24 cellular contexts compared by ENCODE assay signal in the genomic region with DNA sequence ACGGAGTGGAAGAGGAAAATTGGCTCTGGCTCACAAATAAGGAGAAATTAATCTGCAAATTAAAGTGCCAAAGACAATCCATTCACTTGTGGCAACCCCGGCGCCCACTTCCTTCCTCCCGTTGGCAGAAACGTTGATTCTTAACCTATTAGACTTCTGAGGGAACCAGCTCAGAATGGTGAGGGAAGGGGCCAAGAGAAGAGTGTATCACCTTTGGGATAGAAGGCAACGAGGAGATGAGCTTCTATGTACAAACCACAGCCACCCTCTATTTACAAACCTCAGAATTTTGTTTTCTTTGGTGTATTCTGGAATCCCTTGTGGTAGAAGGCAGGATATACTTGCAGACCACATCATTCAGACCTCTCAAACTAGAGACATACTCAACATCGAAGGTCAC. TPM values are rescaled to one million over a fixed set of nuclear protein-coding genes. Genes with fewer than 3 reads are reported as not detected.
DNase-seq lines count a peak whose midpoint lies in the region; ATAC-seq, FAIRE-seq and TF ChIP-seq lines count a peak whose summit lies in the region.
"Had no signal": no experiment of that assay in that cellular context is flagged by ENCODE, and none has a peak within 500 bp of the region (broad histone marks: within the 10 kb centered on the region; RNA-seq: fewer than 3 reads in every experiment).

No MANE protein-coding gene starts in this region.

- ATAC-seq in activated naive CD8-positive, alpha-beta T cell treated with anti-CD3 and anti-CD28 coated beads, Interleukin-2, amount 10 ng/mL, durations not matched to agents 7 days and 5 days (ENCODE audit: low read depth), result no peak
- no peak for ATAC-seq in activated naive CD8-positive, alpha-beta T cell treated with anti-CD3 and anti-CD28 coated beads, Interleukin-2, amount 50 U/mL, for 24 hours
- no peak for ATAC-seq in stimulated activated naive CD8-positive, alpha-beta T cell treated with anti-CD3 and anti-CD28 coated beads, Interleukin-15, amount 100 ng/mL, for 72 hours

- H3K27me3 ChIP-seq in suprapubic skin, result no peaks in the 10 kb centered on the region
- H3K27me3 ChIP-seq: SJCRH30 had no signal

- POLR2A ChIA-PET in activated naive CD8-positive, alpha-beta T cell treated with anti-CD3 and anti-CD28 coated beads, Interleukin-2, amount 10 ng/mL, durations not matched to agents 7 days and 5 days (lab: Charles Lee), result no interaction called here

- no peaks in the 10 kb centered on the region for H3K36me3 Mint-ChIP-seq in activated naive CD8-positive, alpha-beta T cell treated with anti-CD3 and anti-CD28 coated beads, Interleukin-2, amount 10 ng/mL, durations not matched to agents 7 days and 5 days
- H3K36me3 Mint-ChIP-seq in activated naive CD8-positive, alpha-beta T cell treated with anti-CD3 and anti-CD28 coated beads, Interleukin-2, amount 50 U/mL, for 24 hours (ENCODE audit: low read depth), result no peaks in the 10 kb centered on the region
- H3K36me3 Mint-ChIP-seq: CD4-positive, CD25-positive, alpha-beta regulatory T cell; IgD-negative memory B cell had no signal

- no peaks in the 10 kb centered on the region for H3K9me3 Mint-ChIP-seq in activated naive CD8-positive, alpha-beta T cell treated with anti-CD3 and anti-CD28 coated beads, Interleukin-2, amount 10 ng/mL, durations not matched to agents 7 days and 5 days
- H3K9me3 Mint-ChIP-seq in activated naive CD8-positive, alpha-beta T cell treated with anti-CD3 and anti-CD28 coated beads, Interleukin-2, amount 50 U/mL, for 24 hours, result no peaks in the 10 kb centered on the region
- H3K9me3 Mint-ChIP-seq in stimulated activated naive CD8-positive, alpha-beta T cell treated with anti-CD3 and anti-CD28 coated beads, Interleukin-15, amount 100 ng/mL, for 72 hours, result no peaks in the 10 kb centered on the region
- H3K9me3 Mint-ChIP-seq: IgD-negative memory B cell had no signal

- no peak for FAIRE-seq in kidney (lab: Jason Lieb, UNC)
- FAIRE-seq: GM19239 had no signal

- no peak overlapping the region for H3K27ac ChIP-seq in kidney (ENCODE audit: low read depth in 2 of 2, low read length in 2 of 2)
- no peak overlapping the region for H3K27ac ChIP-seq in suprapubic skin
- H3K27ac ChIP-seq: GM23248 had no signal

- H3K27ac Mint-ChIP-seq in activated naive CD8-positive, alpha-beta T cell treated with anti-CD3 and anti-CD28 coated beads, Interleukin-2, amount 10 ng/mL, durations not matched to agents 7 days and 5 days, result no peak overlapping the region
- no peak overlapping the region for H3K27ac Mint-ChIP-seq in activated naive CD8-positive, alpha-beta T cell treated with anti-CD3 and anti-CD28 coated beads, Interleukin-2, amount 50 U/mL, for 24 hours
- no peak overlapping the region for H3K27ac Mint-ChIP-seq in stimulated activated naive CD8-positive, alpha-beta T cell treated with anti-CD3 and anti-CD28 coated beads, Interleukin-15, amount 100 ng/mL, for 72 hours
- H3K27ac Mint-ChIP-seq: IgD-negative memory B cell had no signal

- WGBS in suprapubic skin, result 65% methylated on average over 7 of the region's 7 CpGs

- no peak for DNase-seq in activated naive CD8-positive, alpha-beta T cell treated with anti-CD3 and anti-CD28 coated beads, Interleukin-2, amount 10 ng/mL, durations not matched to agents 7 days and 5 days
- no peak for DNase-seq in activated naive CD8-positive, alpha-beta T cell treated with anti-CD3 and anti-CD28 coated beads, Interleukin-2, amount 50 U/mL, for 24 hours
- peak; percentile 80 for DNase-seq in Jurkat, Clone E6-1 (ENCODE audit: low read depth, low spot score)
- peak; percentile 52 for DNase-seq in SW480 (ENCODE audit: low spot score)
- peak; percentile 12 for DNase-seq in kidney
- DNase-seq in suprapubic skin (ENCODE audit: low spot score in 2 of 2), result no peak
- no peak for DNase-seq in activated CD4-positive, alpha-beta T cell treated with anti-CD3 and anti-CD28 coated beads for 1 hour
- no peak for DNase-seq in stimulated activated naive CD8-positive, alpha-beta T cell treated with anti-CD3 and anti-CD28 coated beads, Interleukin-15, amount 100 ng/mL, for 72 hours
- DNase-seq: 8988T; COR-L47; DMS 273 treated with DMSO at 0.1 percent for 48 hours; GF-D8; HCEC 1CT; NCI-H1105; NCI-H1694; NCI-H2081 treated with DMSO at 0.1 percent for 48 hours; NK-92 treated with Interleukin-12 subunit alpha and Interleukin-12 subunit beta, amount 100 ng/mL, for 24 hours; RPMI8226; SJCRH30 had no signal

- peaks cover 2% of the 10 kb centered on the region for H3K27me3 Mint-ChIP-seq in activated naive CD8-positive, alpha-beta T cell treated with anti-CD3 and anti-CD28 coated beads, Interleukin-2, amount 10 ng/mL, durations not matched to agents 7 days and 5 days
- no peaks in the 10 kb centered on the region for H3K27me3 Mint-ChIP-seq in activated naive CD8-positive, alpha-beta T cell treated with anti-CD3 and anti-CD28 coated beads, Interleukin-2, amount 50 U/mL, for 24 hours
- H3K27me3 Mint-ChIP-seq in stimulated activated naive CD8-positive, alpha-beta T cell treated with anti-CD3 and anti-CD28 coated beads, Interleukin-15, amount 100 ng/mL, for 72 hours, result peaks cover 7% of the 10 kb centered on the region
- H3K27me3 Mint-ChIP-seq: CD4-positive, CD25-positive, alpha-beta regulatory T cell; IgD-negative memory B cell had no signal

- TF ChIP-seq POLR2A in suprapubic skin (IDR thresholded peaks at IDR 0.05), result no peak

- TF ChIP-seq EP300 in suprapubic skin (IDR thresholded peaks at IDR 0.05), result no peak

- peak overlapping the region; percentile 2 for H3K4me3 ChIP-seq in Jurkat, Clone E6-1 (ENCODE audit: low read length)
- H3K4me3 ChIP-seq in kidney (ENCODE audit: low read length in 2 of 2) (no peak overlapping the region), suprapubic skin (no peak overlapping the region)
- H3K4me3 ChIP-seq: GM23248 had no signal

- H3K4me1 ChIP-seq in kidney (ENCODE audit: control insufficient read depth in 1 of 2, insufficient read depth in 1 of 2, low read depth in 1 of 2, low read length in 2 of 2) (no peaks in the 10 kb centered on the region), suprapubic skin (no peaks in the 10 kb centered on the region)

- peak overlapping the region; percentile 19 for H3K4me3 Mint-ChIP-seq in activated naive CD8-positive, alpha-beta T cell treated with anti-CD3 and anti-CD28 coated beads, Interleukin-2, amount 10 ng/mL, durations not matched to agents 7 days and 5 days
- H3K4me3 Mint-ChIP-seq in activated naive CD8-positive, alpha-beta T cell treated with anti-CD3 and anti-CD28 coated beads, Interleukin-2, amount 50 U/mL, for 24 hours, result no peak overlapping the region
- no peak overlapping the region for H3K4me3 Mint-ChIP-seq in stimulated activated naive CD8-positive, alpha-beta T cell treated with anti-CD3 and anti-CD28 coated beads, Interleukin-15, amount 100 ng/mL, for 72 hours
- H3K4me3 Mint-ChIP-seq: CD4-positive, CD25-positive, alpha-beta regulatory T cell; IgD-negative memory B cell had no signal

- H3K9me3 ChIP-seq in kidney (ENCODE audit: control insufficient read depth in 1 of 2, low read length in 2 of 2) (no peaks in the 10 kb centered on the region), suprapubic skin (no peaks in the 10 kb centered on the region)
- H3K9me3 ChIP-seq: SJCRH30 had no signal

- peaks cover 28% of the 10 kb centered on the region for H3K4me1 Mint-ChIP-seq in activated naive CD8-positive, alpha-beta T cell treated with anti-CD3 and anti-CD28 coated beads, Interleukin-2, amount 10 ng/mL, durations not matched to agents 7 days and 5 days
- H3K4me1 Mint-ChIP-seq in activated naive CD8-positive, alpha-beta T cell treated with anti-CD3 and anti-CD28 coated beads, Interleukin-2, amount 50 U/mL, for 24 hours, result peaks cover 23% of the 10 kb centered on the region
- peaks cover 13% of the 10 kb centered on the region for H3K4me1 Mint-ChIP-seq in stimulated activated naive CD8-positive, alpha-beta T cell treated with anti-CD3 and anti-CD28 coated beads, Interleukin-15, amount 100 ng/mL, for 72 hours

- intact Hi-C loops in kidney (cut with DNase I), result no loop called here

- no peak overlapping the region for H3K9ac ChIP-seq in kidney (ENCODE audit: low read length in 2 of 2)
- H3K9ac ChIP-seq: GM23248 had no signal

- no peaks in the 10 kb centered on the region for H3K36me3 ChIP-seq in kidney (ENCODE audit: control insufficient read depth in 1 of 2, insufficient read depth in 2 of 2, low read length in 2 of 2)
- no peaks in the 10 kb centered on the region for H3K36me3 ChIP-seq in suprapubic skin
- H3K36me3 ChIP-seq: SJCRH30 had no signal

- TF ChIP-seq CTCF in kidney (IDR thresholded peaks at IDR 0.05; ENCODE audit: borderline replicate concordance, extremely low read depth, insufficient read depth) (no peak), suprapubic skin (IDR thresholded peaks at IDR 0.05) (no peak)

RNA-seq across cellular contexts. Expression of a gene that starts 1.1 kb away (rescaled TPM):
- not detected for total RNA-seq in activated naive CD8-positive, alpha-beta T cell treated with anti-CD3 and anti-CD28 coated beads, Interleukin-2, amount 10 ng/mL, durations not matched to agents 7 days and 5 days
- polyA plus RNA-seq in Jurkat, Clone E6-1 (2012; ENCODE audit: insufficient read depth, insufficient read length), result not detected
- total RNA-seq in kidney (not detected), suprapubic skin (10 to 100 TPM in 1 of 4 donors, 1 to 10 TPM in 3; 4.3 to 17.8 (median 9.1) TPM)
- polyA plus RNA-seq in kidney (ENCODE audit: insufficient read depth, low read depth, low replicate concordance), result 0.84 TPM
- total RNA-seq: CD4-positive, CD25-positive, alpha-beta regulatory T cell; GM23248 had no signal
- polyA plus RNA-seq: AG04450; CD4-positive, CD25-positive, alpha-beta regulatory T cell; GM23248; IgD-negative memory B cell had no signal

RNA-seq across cellular contexts. Expression of a gene that starts 32.2 kb away (rescaled TPM):
- total RNA-seq in activated naive CD8-positive, alpha-beta T cell treated with anti-CD3 and anti-CD28 coated beads, Interleukin-2, amount 10 ng/mL, durations not matched to agents 7 days and 5 days, result 10 to 100 TPM; 66.9 to 68.0 TPM
- polyA plus RNA-seq in Jurkat, Clone E6-1 (2012; ENCODE audit: insufficient read depth, insufficient read length), result 2.8 TPM
- total RNA-seq in kidney (30.2 TPM), suprapubic skin (1 to 10 TPM; 3.1 to 8.3 (median 5.1) TPM)
- polyA plus RNA-seq in kidney (ENCODE audit: insufficient read depth, low read depth, low replicate concordance), result 5.5 TPM

Comparison
In these comparisons a context has a peak if more than half of its experiments do, and no peak if none do; other contexts are left out.
1. DNase-seq: peak in Jurkat, Clone E6-1 (single experiment), SW480 (single experiment) and kidney (single experiment); none in activated naive CD8-positive, alpha-beta T cell treated with anti-CD3 and anti-CD28 coated beads, Interleukin-2, amount 10 ng/mL, durations not matched to agents 7 days and 5 days (single experiment), activated naive CD8-positive, alpha-beta T cell treated with anti-CD3 and anti-CD28 coated beads, Interleukin-2, amount 50 U/mL, for 24 hours (single experiment), suprapubic skin (0 of 2), activated CD4-positive, alpha-beta T cell treated with anti-CD3 and anti-CD28 coated beads for 1 hour (single experiment) and stimulated activated naive CD8-positive, alpha-beta T cell treated with anti-CD3 and anti-CD28 coated beads, Interleukin-15, amount 100 ng/mL, for 72 hours (0 of 2).